Comparison of ENCODE assay signal across 23 cellular contexts in genomic region chr1:30704271-30704670, GRCh38. TPM values are rescaled to one million over a fixed set of nuclear protein-coding genes. Genes with fewer than 3 reads are reported as not detected.
DNase-seq lines count a peak whose midpoint lies in the region; ATAC-seq and TF ChIP-seq lines count a peak whose summit lies in the region.
"Had no signal": no experiment of that assay in that cellular context is flagged by ENCODE, and none has a peak within 500 bp of the region (broad histone marks: within the 10 kb centered on the region; RNA-seq: fewer than 3 reads in every experiment).

No MANE protein-coding gene starts in this region.

- peaks cover 0 to 6% (median 0%) of the 10 kb centered on the region in 4 donors for H3K4me1 ChIP-seq in Peyer's patch
- H3K4me1 ChIP-seq: right lobe of liver, thyroid gland had no signal

- no peaks in the 10 kb centered on the region for H3K36me3 ChIP-seq in Peyer's patch
- H3K36me3 ChIP-seq: brain microvascular endothelial cell, neutrophil, right lobe of liver, thyroid gland had no signal

- H3K27ac Mint-ChIP-seq in chondrocyte (ENCODE audit: unreplicated experiment) (no peak overlapping the region), type B pancreatic cell (no peak overlapping the region)
- H3K27ac Mint-ChIP-seq: activated CD4-positive, alpha-beta T cell treated with anti-CD3 and anti-CD28 coated beads, Interleukin-2, amount 10 ng/mL, durations not matched to agents 7 days and 5 days; activated naive CD8-positive, alpha-beta T cell treated with anti-CD3 and anti-CD28 coated beads, Interleukin-2, amount 50 U/mL, for 24 hours; activated T-helper 2 cell treated with anti-CD3 and anti-CD28 coated beads, Interferon-gamma antibody, Interleukin-2, Interleukin-4, amounts not matched to agents 10 μg/mL and 5 μg/mL and 100 μg/mL, durations not matched to agents 14 hours and 24 hours and 36 hours; CD4-positive, alpha-beta T cell; dendritic cell treated with granulocyte-macrophage colony-stimulating factor and Interleukin-4, amounts not matched to agents 40 ng/mL and 50 ng/mL, for 4 days; stimulated activated naive B cell treated with anti-CD40 and anti-IgM and Interleukin-4, amounts not matched to agents 10 μg/mL and 1 μg/mL and 100 μg/mL, for 72 hours had no signal

- TF ChIP-seq CTCF in chondrocyte (IDR thresholded peaks at IDR 0.05) (no peak), lower leg skin (IDR thresholded peaks at IDR 0.05) (no peak), Peyer's patch (IDR thresholded peaks at IDR 0.05) (no peak), type B pancreatic cell (conservative IDR thresholded peaks at IDR 0.05) (no peak)

- H3K4me3 Mint-ChIP-seq in chondrocyte (ENCODE audit: unreplicated experiment) (no peak overlapping the region), type B pancreatic cell (no peak overlapping the region)
- H3K4me3 Mint-ChIP-seq: activated CD4-positive, alpha-beta T cell treated with anti-CD3 and anti-CD28 coated beads, Interleukin-2, amount 10 ng/mL, durations not matched to agents 7 days and 5 days; activated naive CD8-positive, alpha-beta T cell treated with anti-CD3 and anti-CD28 coated beads, Interleukin-2, amount 50 U/mL, for 24 hours; CD4-positive, alpha-beta T cell; dendritic cell treated with granulocyte-macrophage colony-stimulating factor and Interleukin-4, amounts not matched to agents 40 ng/mL and 50 ng/mL, for 4 days; stimulated activated naive B cell treated with anti-CD40 and anti-IgM and Interleukin-4, amounts not matched to agents 10 μg/mL and 1 μg/mL and 100 μg/mL, for 72 hours had no signal

- no peaks in the 10 kb centered on the region for H3K4me1 Mint-ChIP-seq in chondrocyte (ENCODE audit: low read depth)
- no peaks in the 10 kb centered on the region for H3K4me1 Mint-ChIP-seq in type B pancreatic cell (ENCODE audit: unreplicated experiment)
- H3K4me1 Mint-ChIP-seq: activated CD4-positive, alpha-beta T cell treated with anti-CD3 and anti-CD28 coated beads, Interleukin-2, amount 10 ng/mL, durations not matched to agents 7 days and 5 days; activated naive CD8-positive, alpha-beta T cell treated with anti-CD3 and anti-CD28 coated beads, Interleukin-2, amount 50 U/mL, for 24 hours had no signal

- no peaks in the 10 kb centered on the region for H3K9me3 ChIP-seq in Peyer's patch
- H3K9me3 ChIP-seq: neutrophil, right lobe of liver, thyroid gland had no signal

- TF ChIP-seq POLR2A in lower leg skin (IDR thresholded peaks at IDR 0.05) (no peak), Peyer's patch (IDR thresholded peaks at IDR 0.05) (no peak)

- intact Hi-C loops in lower leg skin (cut with DNase I; ENCODE audit: low total_unique reads): loop anchor here (10.0 kb wide), 1 partner anchor 299 kb away; no protein-coding TSS in a partner anchor

- H3K27me3 Mint-ChIP-seq in chondrocyte (ENCODE audit: low read depth) (peaks cover 10% of the 10 kb centered on the region), type B pancreatic cell (peaks cover 6% of the 10 kb centered on the region)

- H3K27me3 ChIP-seq in Peyer's patch: no peaks in the 10 kb centered on the region
- H3K27me3 ChIP-seq: right lobe of liver, thyroid gland had no signal

- DNase-seq in GM03348 (ENCODE audit: low spot score) (peak; percentile 74), chondrocyte (ENCODE audit: low spot score) (peak; percentile 67), lower leg skin (ENCODE audit: low spot score in 2 of 2) (peak; percentile 64 to 94), Peyer's patch (no peak), type B pancreatic cell (ENCODE audit: extremely low spot score, unreplicated experiment) (no peak), OCI-M2 (lab: John Stamatoyannopoulos, UW; ENCODE audit: unreplicated experiment) (no peak)
- DNase-seq: activated CD4-positive, alpha-beta T cell treated with anti-CD3 and anti-CD28 coated beads, Interleukin-2, amount 10 ng/mL, durations not matched to agents 7 days and 5 days; activated naive CD8-positive, alpha-beta T cell treated with anti-CD3 and anti-CD28 coated beads, Interleukin-2, amount 50 U/mL, for 24 hours; brain microvascular endothelial cell; CD4-positive, alpha-beta T cell; GOT3; NCI-H2029; PC-9; stimulated activated naive B cell treated with anti-CD40 and anti-IgM and Interleukin-4, amounts not matched to agents 10 μg/mL and 1 μg/mL and 100 μg/mL, for 72 hours; T-helper 2 cell had no signal

- H3K4me3 ChIP-seq in lower leg skin (ENCODE audit: low read depth, poor library complexity, severe bottlenecking) (no peak overlapping the region), skin epidermis (no peak overlapping the region), Peyer's patch (no peak overlapping the region)
- H3K4me3 ChIP-seq: PC-9, right lobe of liver, thyroid gland had no signal

- peak overlapping the region in 16 of 21 experiments; percentile 9 to 80 (median 56) for H3K27ac ChIP-seq in skin epidermis
- no peak overlapping the region for H3K27ac ChIP-seq in Peyer's patch
- H3K27ac ChIP-seq: brain microvascular endothelial cell, neutrophil, PC-9, right lobe of liver, thyroid gland had no signal

- WGBS in lower leg skin, 2 donors: 22 to 41% methylated on average over 2 to 4 of the region's 4 CpGs

- no peak for ATAC-seq in HG02970 (IDR thresholded peaks at IDR 0.05; ENCODE audit: low FRiP score, unreplicated experiment)
- ATAC-seq: activated naive CD8-positive, alpha-beta T cell treated with anti-CD3 and anti-CD28 coated beads, Interleukin-2, amount 50 U/mL, for 24 hours; right lobe of liver; stimulated activated naive B cell treated with anti-CD40 and anti-IgM and Interleukin-4, amounts not matched to agents 10 μg/mL and 1 μg/mL and 100 μg/mL, for 72 hours had no signal

- H3K9me3 Mint-ChIP-seq in chondrocyte (ENCODE audit: low read depth): no peaks in the 10 kb centered on the region
- no peaks in the 10 kb centered on the region for H3K9me3 Mint-ChIP-seq in type B pancreatic cell
- H3K9me3 Mint-ChIP-seq: activated CD4-positive, alpha-beta T cell treated with anti-CD3 and anti-CD28 coated beads, Interleukin-2, amount 10 ng/mL, durations not matched to agents 7 days and 5 days; activated naive CD8-positive, alpha-beta T cell treated with anti-CD3 and anti-CD28 coated beads, Interleukin-2, amount 50 U/mL, for 24 hours; activated T-helper 2 cell treated with anti-CD3 and anti-CD28 coated beads, Interferon-gamma antibody, Interleukin-2, Interleukin-4, amounts not matched to agents 10 μg/mL and 5 μg/mL and 100 μg/mL, durations not matched to agents 14 hours and 24 hours and 36 hours; CD4-positive, alpha-beta T cell; dendritic cell treated with granulocyte-macrophage colony-stimulating factor and Interleukin-4, amounts not matched to agents 40 ng/mL and 50 ng/mL, for 4 days; stimulated activated naive B cell treated with anti-CD40 and anti-IgM and Interleukin-4, amounts not matched to agents 10 μg/mL and 1 μg/mL and 100 μg/mL, for 72 hours had no signal

- H3K36me3 Mint-ChIP-seq in chondrocyte (ENCODE audit: low read depth) (no peaks in the 10 kb centered on the region), type B pancreatic cell (no peaks in the 10 kb centered on the region)
- H3K36me3 Mint-ChIP-seq: stimulated activated naive B cell treated with anti-CD40 and anti-IgM and Interleukin-4, amounts not matched to agents 10 μg/mL and 1 μg/mL and 100 μg/mL, for 72 hours had no signal

RNA-seq across cellular contexts. Expression of gene MATN1, which starts 19.1 kb away (rescaled TPM):
- 0.19 to 0.82 TPM (median 0.47 TPM) in 3 replicates for total RNA-seq in chondrocyte
- total RNA-seq in lower leg skin: not detected
- total RNA-seq in Peyer's patch: not detected
- total RNA-seq in type B pancreatic cell (ENCODE audit: low replicate concordance): 0.24 and 0.40 TPM in 2 replicates
- total RNA-seq: activated CD4-positive, alpha-beta T cell treated with anti-CD3 and anti-CD28 coated beads, Interleukin-2, amount 10 ng/mL, durations not matched to agents 7 days and 5 days; HT1080; right lobe of liver had no signal

RNA-seq across cellular contexts. Expression of gene LAPTM5, which starts 53.3 kb away (rescaled TPM):
- total RNA-seq in chondrocyte (0.15 to 0.17 TPM in 2 of 3 replicates, not detected in the other), lower leg skin (10 to 100 TPM in 3 of 4 donors, 1 to 10 TPM in 1; 8.7 to 21.5 (median 15.6) TPM), Peyer's patch (10 to 100 TPM; 10.3 to 77.6 (median 18.3) TPM), type B pancreatic cell (ENCODE audit: low replicate concordance) (0.24 and 0.29 TPM in 2 replicates)

Comparison
In these comparisons a context has a peak if more than half of its experiments do, and no peak if none do; other contexts are left out.
1. DNase-seq: peak in GM03348 (single experiment), chondrocyte (single experiment) and lower leg skin (2 of 2); none in Peyer's patch (0 of 3), type B pancreatic cell (single experiment) and OCI-M2 (single experiment).
2. H3K27ac ChIP-seq: peak in skin epidermis (16 of 21); none in Peyer's patch (0 of 4).